In genomic region chr22:40656651-40657050, GRCh38 we compare ENCODE assay signal across 14 cellular contexts. TPM values are rescaled to one million over a fixed set of nuclear protein-coding genes. Genes with fewer than 3 reads are reported as not detected.
"Had no signal": no experiment of that assay in that cellular context is flagged by ENCODE, and none has a peak within 500 bp of the region (broad histone marks: within the 10 kb centered on the region; RNA-seq: fewer than 3 reads in every experiment).

No MANE protein-coding gene starts in this region.

RNA-seq across cellular contexts. Expression of gene MCHR1, which starts 22.6 kb away (rescaled TPM):
- total RNA-seq: activated naive CD4-positive, alpha-beta T cell treated with anti-CD3 and anti-CD28 coated beads for 36 hours; activated naive CD4-positive, alpha-beta T cell treated with anti-CD3 and anti-CD28 coated beads, Interleukin-2, amount 50 U/mL, for 72 hours; activated naive CD8-positive, alpha-beta T cell treated with anti-CD3 and anti-CD28 coated beads for 36 hours; activated naive CD8-positive, alpha-beta T cell treated with anti-CD3 and anti-CD28 coated beads, Interleukin-2, amount 10 ng/mL, durations not matched to agents 7 days and 5 days; activated T-cell treated with anti-CD3 and anti-CD28 coated beads, Interleukin-2, amount 50 U/mL, for 4 hours; activated T-cell treated with anti-CD3 and anti-CD28 coated beads, Interleukin-2, amount 50 U/mL, for 72 hours; activated T-helper 1 cell treated with anti-CD3 and anti-CD28 coated beads, Interleukin-12 subunit alpha, Interleukin-12 subunit beta, Interleukin-2, Interleukin-4 antibody, amounts not matched to agents 30 ng/mL and 10 ng/mL and 1 ng/mL, durations not matched to agents 14 hours and 24 hours and 36 hours; activated T-helper 17 cell treated with anti-CD3 and anti-CD28 coated beads, Interleukin-2, amount 50 U/mL, for 72 hours; activated T-helper 2 cell treated with anti-CD3 and anti-CD28 coated beads, Interferon-gamma antibody, Interleukin-2, Interleukin-4, amounts not matched to agents 10 μg/mL and 5 μg/mL and 100 μg/mL, durations not matched to agents 14 hours and 24 hours and 36 hours; ascending aorta; body of pancreas; breast epithelium; bronchial epithelial cell had no signal
- polyA plus RNA-seq: aorta had no signal
